ENCODE assay signal across 17 cellular contexts in the genomic region with DNA sequence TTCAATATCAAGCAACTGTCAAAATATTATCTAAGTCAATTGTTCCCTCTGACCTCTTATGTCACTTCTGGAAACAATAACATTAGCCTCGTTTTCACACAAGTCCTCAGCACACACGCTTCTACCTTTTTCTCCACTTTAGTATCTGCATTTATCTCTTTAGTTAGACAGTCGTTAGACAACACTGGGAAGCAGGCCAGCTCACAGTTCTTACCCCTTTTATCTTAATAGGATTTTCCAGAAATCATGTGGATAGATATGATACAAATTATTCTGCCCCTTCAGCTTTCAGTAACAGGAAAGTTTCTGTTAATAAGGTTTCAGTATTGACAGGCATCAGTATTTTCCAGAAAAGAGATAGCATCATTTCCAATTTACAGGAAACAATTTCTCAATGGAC.
"Had no signal": no experiment of that assay in that cellular context is flagged by ENCODE, and none has a peak within 500 bp of the region (broad histone marks: within the 10 kb centered on the region; RNA-seq: fewer than 3 reads in every experiment).

No MANE protein-coding gene starts in this region.

- H3K4me3 ChIP-seq: left ventricle myocardium inferior, lower lobe of right lung, pancreas had no signal

- ATAC-seq: esophagus mucosa, foreskin keratinocyte, left cardiac atrium, lower lobe of right lung, right cardiac atrium had no signal

- DNase-seq: effector memory CD4-positive, alpha-beta T cell; foreskin keratinocyte; immature natural killer cell; kidney; left cardiac atrium; left ventricle myocardium inferior; lower lobe of right lung; mesendoderm; naive B cell; occipital lobe; pancreas; right cardiac atrium; small intestine; stimulated activated CD4-positive, alpha-beta T cell treated with anti-CD3 and anti-CD28 coated beads, Interleukin-12 subunit alpha, Interleukin-12 subunit beta, amount 100 ng/mL, for 4 hours; stimulated activated naive CD4-positive, alpha-beta T cell treated with Interleukin-2 at 50 U/mL for 16 hours; trophoblast cell had no signal
